ENCODE assay signal across 1 cellular context in the genomic region with DNA sequence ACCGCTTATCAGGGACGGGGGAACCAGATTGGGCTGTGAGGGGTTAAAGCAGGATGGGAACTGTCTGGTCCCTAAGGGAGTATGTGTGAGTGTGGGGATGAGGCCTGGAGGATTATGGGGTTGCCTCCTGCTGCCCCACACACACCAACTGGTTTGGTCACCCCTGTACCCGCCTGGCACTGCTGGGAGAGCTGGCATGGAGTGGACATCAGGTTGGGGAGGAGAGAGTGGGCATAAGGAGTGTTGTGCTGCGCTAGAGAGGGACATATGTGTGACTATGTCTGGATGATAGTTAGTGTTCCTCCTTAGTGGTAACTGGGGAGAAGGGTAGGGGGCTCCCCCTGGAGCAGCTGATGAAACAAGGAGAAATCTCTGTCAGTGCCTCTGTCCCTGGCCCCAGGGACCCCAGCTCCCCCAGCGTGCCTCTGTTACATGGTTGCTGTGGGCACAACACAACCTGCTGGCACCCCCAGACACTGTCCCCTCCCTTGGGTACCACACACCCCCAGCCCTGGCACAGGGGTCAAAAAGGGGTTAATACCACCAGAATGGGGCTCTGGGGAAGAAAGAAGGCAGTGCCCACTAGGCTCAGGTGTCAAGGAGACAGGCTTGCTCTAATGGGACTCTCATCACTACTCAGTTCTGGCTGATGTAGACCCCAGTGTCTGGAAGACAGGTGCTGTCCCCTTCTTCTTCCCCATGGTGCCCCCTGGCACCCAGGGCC.
TF ChIP-seq lines count a peak whose summit lies in the region.

No MANE protein-coding gene starts in this region.

TF ChIP-seq in HEK293, 187 proteins besides CTCF, POLR2A, EP300 and RAD21 (continued from another document and continues in another):
- no peak for TF ChIP-seq KLF8 (tag by site-specific recombination; IDR thresholded peaks at IDR 0.05)
- no peak for TF ChIP-seq ZNF677 (tag by site-specific recombination; IDR thresholded peaks at IDR 0.05)
- no peak for TF ChIP-seq ZNF211 (tag by site-specific recombination; IDR thresholded peaks at IDR 0.05; ENCODE audit: low read depth)
- no peak for TF ChIP-seq ZNF707 (tag by site-specific recombination; IDR thresholded peaks at IDR 0.05)
- peak; percentile 84 for TF ChIP-seq ZIC2 (tag by site-specific recombination; IDR thresholded peaks at IDR 0.05)
- TF ChIP-seq, protein P1, sequence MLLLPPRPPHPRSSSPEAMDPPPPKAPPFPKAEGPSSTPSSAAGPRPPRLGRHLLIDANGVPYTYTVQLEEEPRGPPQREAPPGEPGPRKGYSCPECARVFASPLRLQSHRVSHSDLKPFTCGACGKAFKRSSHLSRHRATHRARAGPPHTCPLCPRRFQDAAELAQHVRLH (tag by site-specific recombination; IDR thresholded peaks at IDR 0.05), result no peak
- TF ChIP-seq ZNF37A (tag by site-specific recombination; IDR thresholded peaks at IDR 0.05), result no peak
- TF ChIP-seq, protein P2, sequence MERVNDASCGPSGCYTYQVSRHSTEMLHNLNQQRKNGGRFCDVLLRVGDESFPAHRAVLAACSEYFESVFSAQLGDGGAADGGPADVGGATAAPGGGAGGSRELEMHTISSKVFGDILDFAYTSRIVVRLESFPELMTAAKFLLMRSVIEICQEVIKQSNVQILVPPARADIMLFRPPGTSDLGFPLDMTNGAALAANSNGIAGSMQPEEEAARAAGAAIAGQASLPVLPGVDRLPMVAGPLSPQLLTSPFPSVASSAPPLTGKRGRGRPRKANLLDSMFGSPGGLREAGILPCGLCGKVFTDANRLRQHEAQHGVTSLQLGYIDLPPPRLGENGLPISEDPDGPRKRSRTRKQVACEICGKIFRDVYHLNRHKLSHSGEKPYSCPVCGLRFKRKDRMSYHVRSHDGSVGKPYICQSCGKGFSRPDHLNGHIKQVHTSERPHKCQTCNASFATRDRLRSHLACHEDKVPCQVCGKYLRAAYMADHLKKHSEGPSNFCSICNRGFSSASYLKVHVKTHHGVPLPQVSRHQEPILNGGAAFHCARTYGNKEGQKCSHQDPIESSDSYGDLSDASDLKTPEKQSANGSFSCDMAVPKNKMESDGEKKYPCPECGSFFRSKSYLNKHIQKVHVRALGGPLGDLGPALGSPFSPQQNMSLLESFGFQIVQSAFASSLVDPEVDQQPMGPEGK (tag by site-specific recombination; IDR thresholded peaks at IDR 0.05), result peak; percentile 84
- TF ChIP-seq, protein P3, sequence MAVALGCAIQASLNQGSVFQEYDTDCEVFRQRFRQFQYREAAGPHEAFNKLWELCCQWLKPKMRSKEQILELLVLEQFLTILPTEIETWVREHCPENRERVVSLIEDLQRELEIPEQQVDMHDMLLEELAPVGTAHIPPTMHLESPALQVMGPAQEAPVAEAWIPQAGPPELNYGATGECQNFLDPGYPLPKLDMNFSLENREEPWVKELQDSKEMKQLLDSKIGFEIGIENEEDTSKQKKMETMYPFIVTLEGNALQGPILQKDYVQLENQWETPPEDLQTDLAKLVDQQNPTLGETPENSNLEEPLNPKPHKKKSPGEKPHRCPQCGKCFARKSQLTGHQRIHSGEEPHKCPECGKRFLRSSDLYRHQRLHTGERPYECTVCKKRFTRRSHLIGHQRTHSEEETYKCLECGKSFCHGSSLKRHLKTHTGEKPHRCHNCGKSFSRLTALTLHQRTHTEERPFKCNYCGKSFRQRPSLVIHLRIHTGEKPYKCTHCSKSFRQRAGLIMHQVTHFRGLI (tag by site-specific recombination; IDR thresholded peaks at IDR 0.05), result no peak
- no peak for TF ChIP-seq HOXC10 (CRISPR knock-in tag; IDR thresholded peaks at IDR 0.05)
- no peak for TF ChIP-seq ZNF660 (tag by site-specific recombination; IDR thresholded peaks at IDR 0.05)
- TF ChIP-seq ZNF19 (tag by site-specific recombination; IDR thresholded peaks at IDR 0.05; ENCODE audit: low read depth), result no peak
- TF ChIP-seq ZNF560 (tag by site-specific recombination; IDR thresholded peaks at IDR 0.05; ENCODE audit: borderline replicate concordance), result no peak
- TF ChIP-seq, protein P4, sequence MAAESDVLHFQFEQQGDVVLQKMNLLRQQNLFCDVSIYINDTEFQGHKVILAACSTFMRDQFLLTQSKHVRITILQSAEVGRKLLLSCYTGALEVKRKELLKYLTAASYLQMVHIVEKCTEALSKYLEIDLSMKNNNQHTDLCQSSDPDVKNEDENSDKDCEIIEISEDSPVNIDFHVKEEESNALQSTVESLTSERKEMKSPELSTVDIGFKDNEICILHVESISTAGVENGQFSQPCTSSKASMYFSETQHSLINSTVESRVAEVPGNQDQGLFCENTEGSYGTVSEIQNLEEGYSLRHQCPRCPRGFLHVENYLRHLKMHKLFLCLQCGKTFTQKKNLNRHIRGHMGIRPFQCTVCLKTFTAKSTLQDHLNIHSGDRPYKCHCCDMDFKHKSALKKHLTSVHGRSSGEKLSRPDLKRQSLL (tag by site-specific recombination; IDR thresholded peaks at IDR 0.05), result no peak
- TF ChIP-seq, protein P5, sequence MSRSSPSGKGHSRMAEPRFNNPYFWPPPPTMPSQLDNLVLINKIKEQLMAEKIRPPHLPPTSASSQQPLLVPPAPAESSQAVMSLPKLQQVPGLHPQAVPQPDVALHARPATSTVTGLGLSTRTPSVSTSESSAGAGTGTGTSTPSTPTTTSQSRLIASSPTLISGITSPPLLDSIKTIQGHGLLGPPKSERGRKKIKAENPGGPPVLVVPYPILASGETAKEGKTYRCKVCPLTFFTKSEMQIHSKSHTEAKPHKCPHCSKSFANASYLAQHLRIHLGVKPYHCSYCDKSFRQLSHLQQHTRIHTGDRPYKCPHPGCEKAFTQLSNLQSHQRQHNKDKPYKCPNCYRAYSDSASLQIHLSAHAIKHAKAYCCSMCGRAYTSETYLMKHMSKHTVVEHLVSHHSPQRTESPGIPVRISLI (tag by site-specific recombination; IDR thresholded peaks at IDR 0.05), result no peak
- no peak for TF ChIP-seq ZNF157 (tag by site-specific recombination; IDR thresholded peaks at IDR 0.05)
- no peak for TF ChIP-seq SP3 (tag by site-specific recombination; IDR thresholded peaks at IDR 0.05)
- peak; percentile 99 for TF ChIP-seq ZBTB48 (tag by site-specific recombination; IDR thresholded peaks at IDR 0.05)
- no peak for TF ChIP-seq ZNF140 (tag by site-specific recombination; IDR thresholded peaks at IDR 0.05)
- TF ChIP-seq TCF7L2 (IDR thresholded peaks at IDR 0.05; ENCODE audit: borderline replicate concordance, low read depth, low read length), result no peak
- TF ChIP-seq ZNF585B (tag by site-specific recombination; IDR thresholded peaks at IDR 0.05), result no peak
- TF ChIP-seq ZNF626 (tag by site-specific recombination; IDR thresholded peaks at IDR 0.05), result no peak
- no peak for TF ChIP-seq ZNF544 (tag by site-specific recombination; IDR thresholded peaks at IDR 0.05)
- TF ChIP-seq ZBTB20 (tag by site-specific recombination; IDR thresholded peaks at IDR 0.05), result 0 out of 2 replicates have a peak, but pooled peaks have one; percentile 34
- TF ChIP-seq, protein P6, sequence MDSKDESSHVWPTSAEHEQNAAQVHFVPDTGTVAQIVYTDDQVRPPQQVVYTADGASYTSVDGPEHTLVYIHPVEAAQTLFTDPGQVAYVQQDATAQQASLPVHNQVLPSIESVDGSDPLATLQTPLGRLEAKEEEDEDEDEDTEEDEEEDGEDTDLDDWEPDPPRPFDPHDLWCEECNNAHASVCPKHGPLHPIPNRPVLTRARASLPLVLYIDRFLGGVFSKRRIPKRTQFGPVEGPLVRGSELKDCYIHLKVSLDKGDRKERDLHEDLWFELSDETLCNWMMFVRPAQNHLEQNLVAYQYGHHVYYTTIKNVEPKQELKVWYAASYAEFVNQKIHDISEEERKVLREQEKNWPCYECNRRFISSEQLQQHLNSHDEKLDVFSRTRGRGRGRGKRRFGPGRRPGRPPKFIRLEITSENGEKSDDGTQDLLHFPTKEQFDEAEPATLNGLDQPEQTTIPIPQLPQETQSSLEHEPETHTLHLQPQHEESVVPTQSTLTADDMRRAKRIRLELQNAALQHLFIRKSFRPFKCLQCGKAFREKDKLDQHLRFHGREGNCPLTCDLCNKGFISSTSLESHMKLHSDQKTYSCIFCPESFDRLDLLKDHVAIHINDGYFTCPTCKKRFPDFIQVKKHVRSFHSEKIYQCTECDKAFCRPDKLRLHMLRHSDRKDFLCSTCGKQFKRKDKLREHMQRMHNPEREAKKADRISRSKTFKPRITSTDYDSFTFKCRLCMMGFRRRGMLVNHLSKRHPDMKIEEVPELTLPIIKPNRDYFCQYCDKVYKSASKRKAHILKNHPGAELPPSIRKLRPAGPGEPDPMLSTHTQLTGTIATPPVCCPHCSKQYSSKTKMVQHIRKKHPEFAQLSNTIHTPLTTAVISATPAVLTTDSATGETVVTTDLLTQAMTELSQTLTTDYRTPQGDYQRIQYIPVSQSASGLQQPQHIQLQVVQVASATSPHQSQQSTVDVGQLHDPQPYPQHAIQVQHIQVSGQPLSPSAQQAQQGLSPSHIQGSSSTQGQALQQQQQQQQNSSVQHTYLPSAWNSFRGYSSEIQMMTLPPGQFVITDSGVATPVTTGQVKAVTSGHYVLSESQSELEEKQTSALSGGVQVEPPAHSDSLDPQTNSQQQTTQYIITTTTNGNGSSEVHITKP (tag by site-specific recombination; IDR thresholded peaks at IDR 0.05), result peak; percentile 75; the same call in 1 of the 2 replicates
- TF ChIP-seq ZFP3 (tag by site-specific recombination; IDR thresholded peaks at IDR 0.05; ENCODE audit: low read depth), result no peak
- TF ChIP-seq KLF7 (tag by site-specific recombination; IDR thresholded peaks at IDR 0.05; ENCODE audit: borderline replicate concordance), result no peak
- TF ChIP-seq BCL11A (tag by site-specific recombination; IDR thresholded peaks at IDR 0.05; ENCODE audit: low read depth), result 0 out of 2 replicates have a peak, but pooled peaks have one; percentile 32
- TF ChIP-seq, protein P7, sequence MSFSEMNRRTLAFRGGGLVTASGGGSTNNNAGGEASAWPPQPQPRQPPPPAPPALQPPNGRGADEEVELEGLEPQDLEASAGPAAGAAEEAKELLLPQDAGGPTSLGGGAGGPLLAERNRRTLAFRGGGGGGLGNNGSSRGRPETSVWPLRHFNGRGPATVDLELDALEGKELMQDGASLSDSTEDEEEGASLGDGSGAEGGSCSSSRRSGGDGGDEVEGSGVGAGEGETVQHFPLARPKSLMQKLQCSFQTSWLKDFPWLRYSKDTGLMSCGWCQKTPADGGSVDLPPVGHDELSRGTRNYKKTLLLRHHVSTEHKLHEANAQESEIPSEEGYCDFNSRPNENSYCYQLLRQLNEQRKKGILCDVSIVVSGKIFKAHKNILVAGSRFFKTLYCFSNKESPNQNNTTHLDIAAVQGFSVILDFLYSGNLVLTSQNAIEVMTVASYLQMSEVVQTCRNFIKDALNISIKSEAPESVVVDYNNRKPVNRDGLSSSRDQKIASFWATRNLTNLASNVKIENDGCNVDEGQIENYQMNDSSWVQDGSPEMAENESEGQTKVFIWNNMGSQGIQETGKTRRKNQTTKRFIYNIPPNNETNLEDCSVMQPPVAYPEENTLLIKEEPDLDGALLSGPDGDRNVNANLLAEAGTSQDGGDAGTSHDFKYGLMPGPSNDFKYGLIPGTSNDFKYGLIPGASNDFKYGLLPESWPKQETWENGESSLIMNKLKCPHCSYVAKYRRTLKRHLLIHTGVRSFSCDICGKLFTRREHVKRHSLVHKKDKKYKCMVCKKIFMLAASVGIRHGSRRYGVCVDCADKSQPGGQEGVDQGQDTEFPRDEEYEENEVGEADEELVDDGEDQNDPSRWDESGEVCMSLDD (tag by site-specific recombination; IDR thresholded peaks at IDR 0.05), result 0 out of 2 replicates have a peak, but pooled peaks have one; percentile 47
- no peak for TF ChIP-seq GLIS2 (tag by site-specific recombination; IDR thresholded peaks at IDR 0.05)
- TF ChIP-seq ZNF214 (tag by site-specific recombination; IDR thresholded peaks at IDR 0.05; ENCODE audit: borderline replicate concordance), result no peak
- TF ChIP-seq SETDB1 (IDR thresholded peaks at IDR 0.05; ENCODE audit: insufficient read length, low read length), result no peak
- no peak for TF ChIP-seq ZSCAN30 (tag by site-specific recombination; IDR thresholded peaks at IDR 0.05)
- peak; percentile 83; the same call in 1 of the 2 replicates for TF ChIP-seq ZNF10 (tag by site-specific recombination; IDR thresholded peaks at IDR 0.05)
- TF ChIP-seq ZNF394 (tag by site-specific recombination; IDR thresholded peaks at IDR 0.05; ENCODE audit: borderline replicate concordance), result no peak
- TF ChIP-seq, protein P8, sequence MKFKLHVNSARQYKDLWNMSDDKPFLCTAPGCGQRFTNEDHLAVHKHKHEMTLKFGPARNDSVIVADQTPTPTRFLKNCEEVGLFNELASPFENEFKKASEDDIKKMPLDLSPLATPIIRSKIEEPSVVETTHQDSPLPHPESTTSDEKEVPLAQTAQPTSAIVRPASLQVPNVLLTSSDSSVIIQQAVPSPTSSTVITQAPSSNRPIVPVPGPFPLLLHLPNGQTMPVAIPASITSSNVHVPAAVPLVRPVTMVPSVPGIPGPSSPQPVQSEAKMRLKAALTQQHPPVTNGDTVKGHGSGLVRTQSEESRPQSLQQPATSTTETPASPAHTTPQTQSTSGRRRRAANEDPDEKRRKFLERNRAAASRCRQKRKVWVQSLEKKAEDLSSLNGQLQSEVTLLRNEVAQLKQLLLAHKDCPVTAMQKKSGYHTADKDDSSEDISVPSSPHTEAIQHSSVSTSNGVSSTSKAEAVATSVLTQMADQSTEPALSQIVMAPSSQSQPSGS (tag by site-specific recombination; IDR thresholded peaks at IDR 0.05; ENCODE audit: low read depth), result no peak
- TF ChIP-seq ZNF274 (IDR thresholded peaks at IDR 0.05; ENCODE audit: low read length), result no peak
- TF ChIP-seq ZNF274 (tag by site-specific recombination; IDR thresholded peaks at IDR 0.05; ENCODE audit: borderline replicate concordance), result no peak
- TF ChIP-seq BCL11B (tag by site-specific recombination; IDR thresholded peaks at IDR 0.05; ENCODE audit: low read depth), result peak; percentile 36; the same call in 1 of the 2 replicates
- TF ChIP-seq ZNF248 (tag by site-specific recombination; IDR thresholded peaks at IDR 0.05), result no peak
- TF ChIP-seq ZNF155 (tag by site-specific recombination; IDR thresholded peaks at IDR 0.05), result no peak
- TF ChIP-seq ZNF112 (tag by site-specific recombination; IDR thresholded peaks at IDR 0.05), result no peak
- TF ChIP-seq ZNF416 (tag by site-specific recombination; IDR thresholded peaks at IDR 0.05), result no peak
- no peak for TF ChIP-seq GLI4 (tag by site-specific recombination; IDR thresholded peaks at IDR 0.05)
- no peak for TF ChIP-seq ZNF830 (tag by site-specific recombination; IDR thresholded peaks at IDR 0.05; ENCODE audit: low read depth)
- no peak for TF ChIP-seq ZNF169 (tag by site-specific recombination; IDR thresholded peaks at IDR 0.05)
- peak; percentile 40; the same call in 1 of the 2 replicates for TF ChIP-seq WT1 (tag by site-specific recombination; IDR thresholded peaks at IDR 0.05)
- TF ChIP-seq ZNF202 (tag by site-specific recombination; IDR thresholded peaks at IDR 0.05; ENCODE audit: borderline replicate concordance), result no peak
- TF ChIP-seq ZNF132 (tag by site-specific recombination; IDR thresholded peaks at IDR 0.05; ENCODE audit: borderline replicate concordance), result no peak
- TF ChIP-seq ZNF670 (tag by site-specific recombination; IDR thresholded peaks at IDR 0.05; ENCODE audit: low read depth), result no peak
- TF ChIP-seq ZNF302 (tag by site-specific recombination; IDR thresholded peaks at IDR 0.05; ENCODE audit: low read depth), result no peak
